In genomic region chr1:244302889-244303609, GRCh38 we compare ENCODE assay signal across 11 cellular contexts.
A peak's percentile ranks its signal among the peaks of the same experiment; 100 is the strongest.
DNase-seq lines count a peak whose midpoint lies in the region; FAIRE-seq and TF ChIP-seq lines count a peak whose summit lies in the region.
"Had no signal": no experiment of that assay in that cellular context is flagged by ENCODE, and none has a peak within 500 bp of the region (broad histone marks: within the 10 kb centered on the region; RNA-seq: fewer than 3 reads in every experiment).

No MANE protein-coding gene starts in this region.

- TF ChIP-seq EP300 in stomach (IDR thresholded peaks at IDR 0.05) = no peak

- peaks cover 0 to 4% (median 2%) of the 10 kb centered on the region in 3 donors for H3K36me3 Mint-ChIP-seq in immature natural killer cell

- H3K27me3 ChIP-seq in stomach = no peaks in the 10 kb centered on the region

- H3K27me3 Mint-ChIP-seq in immature natural killer cell (ENCODE audit: low read depth in 3 of 3) = peaks cover 2% of the 10 kb centered on the region in 3 donors

- H3K27ac Mint-ChIP-seq in immature natural killer cell = peak overlapping the region; percentile 13 to 70 (median 42)
- H3K27ac Mint-ChIP-seq: activated CD4-positive, alpha-beta T cell treated with anti-CD3 and anti-CD28 coated beads, Interleukin-2, amount 10 ng/mL, durations not matched to agents 24 days and 14 days had no signal

- no peak for TF ChIP-seq CTCF in stomach (IDR thresholded peaks at IDR 0.05)

- intact Hi-C loops in stomach (cut with DNase I; ENCODE audit: low total_unique reads) = no loop called here

- WGBS in stomach, 5 donors = 39 to 49% (median 43%) methylated on average over 11 of the region's 11 CpGs

- peak overlapping the region in 4 of 5 donors; percentile 29 to 58 (median 47) for H3K27ac ChIP-seq in stomach

- no peak for FAIRE-seq in GM12891 (lab: Jason Lieb, UNC)

- no peak overlapping the region for H3K4me3 Mint-ChIP-seq in immature natural killer cell
- H3K4me3 Mint-ChIP-seq: activated CD4-positive, alpha-beta T cell treated with anti-CD3 and anti-CD28 coated beads, Interleukin-2, amount 10 ng/mL, durations not matched to agents 24 days and 14 days had no signal

- no peaks in the 10 kb centered on the region for H3K9me3 Mint-ChIP-seq in immature natural killer cell

- peak; percentile 12 for DNase-seq in NCI-H1092 (lab: John Stamatoyannopoulos, UW)
- no peak for DNase-seq in NCI-H1092 treated with DMSO at 0.1 percent for 48 hours (lab: John Stamatoyannopoulos, UW)
- peak; percentile 60 for DNase-seq in SW480 (ENCODE audit: low spot score)
- no peak for DNase-seq in immature natural killer cell
- no peak for DNase-seq in stomach
- DNase-seq in GM12891 (ENCODE audit: insufficient read length, low spot score) = no peak
- DNase-seq in DMS 273 (lab: John Stamatoyannopoulos, UW; ENCODE audit: unreplicated experiment) = no peak
- no peak for DNase-seq in midbrain (lab: John Stamatoyannopoulos, UW)
- DNase-seq: activated CD4-positive, alpha-beta T cell treated with anti-CD3 and anti-CD28 coated beads, Interleukin-2, amount 10 ng/mL, durations not matched to agents 24 days and 14 days; amniotic stem cell; MM.1S had no signal

- no peak overlapping the region for H3K4me3 ChIP-seq in stomach

- TF ChIP-seq POLR2A in stomach (IDR thresholded peaks at IDR 0.05) = no peak
- TF ChIP-seq POLR2A in GM12891 (IDR thresholded peaks at IDR 0.05; ENCODE audit: low read depth, low read length) = no peak

- H3K9me3 ChIP-seq in stomach = no peaks in the 10 kb centered on the region

- H3K36me3 ChIP-seq in stomach = no peaks in the 10 kb centered on the region

- H3K4me1 Mint-ChIP-seq in immature natural killer cell = peaks cover 46 to 74% of the 10 kb centered on the region in 2 donors

- H3K4me1 ChIP-seq in stomach = peaks cover 17 to 43% (median 30%) of the 10 kb centered on the region in 4 donors

TF ChIP-seq in GM12891, 5 proteins besides CTCF, POLR2A, EP300 and RAD21:
- TF ChIP-seq POLR2AphosphoS5 (IDR thresholded peaks at IDR 0.05; ENCODE audit: low read depth, low read length) = no peak

Comparison
In these comparisons a context has a peak if more than half of its experiments do, and no peak if none do; other contexts are left out.
1. DNase-seq: peak in NCI-H1092 (single experiment) and SW480 (single experiment); none in NCI-H1092 treated with DMSO at 0.1 percent for 48 hours (single experiment), immature natural killer cell (0 of 3), stomach (single experiment), GM12891 (single experiment), DMS 273 (single experiment) and midbrain (single experiment).